In the genomic region with DNA sequence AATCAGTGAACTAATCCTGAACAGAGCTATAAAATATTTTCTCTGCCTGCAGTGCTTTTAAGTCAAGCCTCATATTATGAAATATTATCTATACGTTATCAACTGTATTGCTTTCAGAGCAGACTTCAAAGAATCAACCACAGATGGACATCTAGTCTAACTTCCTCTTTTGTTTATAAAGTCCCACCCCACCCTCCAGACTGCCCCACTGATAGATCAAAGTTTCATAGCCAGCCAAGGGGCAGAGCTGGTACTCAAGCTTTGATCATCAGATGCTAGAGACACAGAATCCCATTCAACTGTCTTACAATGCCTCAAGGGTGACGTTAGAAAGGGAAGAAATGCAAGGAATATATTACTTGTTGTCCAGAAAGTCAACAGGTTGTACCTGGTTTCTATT, we compare ENCODE assay signal across 19 cellular contexts.
"Had no signal": no experiment of that assay in that cellular context is flagged by ENCODE, and none has a peak within 500 bp of the region (broad histone marks: within the 10 kb centered on the region; RNA-seq: fewer than 3 reads in every experiment).

No MANE protein-coding gene starts in this region.

- H3K4me1 ChIP-seq: adrenal gland, tibial artery had no signal

- H3K36me3 ChIP-seq: adrenal gland had no signal

- FAIRE-seq: frontal cortex, keratinocyte, urothelium cell line had no signal

- H3K4me3 ChIP-seq: adrenal gland, tibial artery had no signal

- ATAC-seq: activated naive CD4-positive, alpha-beta T cell treated with anti-CD3 and anti-CD28 coated beads, Interleukin-2, amount 50 U/mL, for 72 hours; stimulated activated naive CD8-positive, alpha-beta T cell treated with anti-CD3 and anti-CD28 coated beads, Interleukin-15, Interleukin-2, amounts not matched to agents 100 U/mL and 50 U/mL, for 24 hours had no signal

- H3K9me3 ChIP-seq: adrenal gland, tibial artery had no signal

- H3K27me3 ChIP-seq: adrenal gland, tibial artery had no signal

- DNase-seq: activated CD4-positive, alpha-beta T cell treated with anti-CD3 and anti-CD28 coated beads, Interleukin-2, amount 50 U/mL, for 48 hours; activated gamma-delta T cell treated with Interleukin-2 at 50 U/mL for 16 hours; activated T-cell treated with anti-CD3 and anti-CD28 coated beads for 4 hours; adrenal gland; effector CD4-positive, alpha-beta T cell; hypothalamus; occipital lobe; posterior cingulate gyrus; stimulated activated CD4-positive, alpha-beta T cell treated with anti-CD3 and anti-CD28 coated beads, Interleukin-12 subunit alpha, Interleukin-12 subunit beta, amount 100 ng/mL, for 4 hours; stimulated activated CD4-positive, alpha-beta T cell treated with anti-CD3 and anti-CD28 coated beads, Interleukin-1b, Interleukin-23, amount 100 ng/mL, for 48 hours; stimulated activated CD8-positive, alpha-beta memory T cell treated with anti-CD3 and anti-CD28 coated beads, Interleukin-4, amount 100 ng/mL, for 48 hours; stimulated activated naive CD8-positive, alpha-beta T cell treated with anti-CD3 and anti-CD28 coated beads, Interleukin-15, Interleukin-2, amounts not matched to agents 100 U/mL and 50 U/mL, for 24 hours; substantia nigra; T-helper 9 cell; tibial artery had no signal

- H3K27ac ChIP-seq: adrenal gland, tibial artery had no signal
